Comparison of ENCODE assay signal across 23 cellular contexts in genomic region chr16:22023505-22023904, GRCh38.
DNase-seq lines count a peak whose midpoint lies in the region; ATAC-seq and TF ChIP-seq lines count a peak whose summit lies in the region.
"Had no signal": no experiment of that assay in that cellular context is flagged by ENCODE, and none has a peak within 500 bp of the region (broad histone marks: within the 10 kb centered on the region; RNA-seq: fewer than 3 reads in every experiment).

No MANE protein-coding gene starts in this region.

- no peaks in the 10 kb centered on the region for H3K9me3 ChIP-seq in MM.1S (replicated peaks; ENCODE audit: insufficient read depth, low read length)
- H3K9me3 ChIP-seq: colonic mucosa, suprapubic skin had no signal

- H3F3A ChIP-seq in MM.1S (ENCODE audit: insufficient read depth, low read length): 0 out of 2 replicates have a peak, but pooled peaks cover 8% of the 10 kb centered on the region

- ATAC-seq in GM19351 (IDR thresholded peaks at IDR 0.05; ENCODE audit: unreplicated experiment) (peak; percentile 54), GM18858 (IDR thresholded peaks at IDR 0.05; ENCODE audit: unreplicated experiment) (no peak)
- ATAC-seq: activated CD8-positive, alpha-beta T cell treated with anti-CD3 and anti-CD28 coated beads for 36 hours; stimulated activated memory B cell treated with anti-CD40 and anti-IgM and Interleukin-4, amounts not matched to agents 10 μg/mL and 1 μg/mL and 100 μg/mL, for 72 hours had no signal

- peak overlapping the region; percentile 3; the same call in 1 of the 2 replicates for H3K27ac ChIP-seq in MM.1S (ENCODE audit: low read length)
- H3K27ac ChIP-seq: brain microvascular endothelial cell, colonic mucosa, HL-60, suprapubic skin had no signal

- no peaks in the 10 kb centered on the region for H3K9me2 ChIP-seq in MM.1S (replicated peaks; ENCODE audit: insufficient read depth, low read length)

- 0 out of 2 replicates have a peak overlapping the region, but pooled peaks have one; percentile 11 for H3K4me2 ChIP-seq in MM.1S (ENCODE audit: low read depth, low read length)

- no peak overlapping the region for H3K9ac ChIP-seq in MM.1S (ENCODE audit: low read length)

- peaks cover 21% of the 10 kb centered on the region for H3K4me1 ChIP-seq in MM.1S (ENCODE audit: low read length)
- H3K4me1 ChIP-seq: colonic mucosa had no signal

- no peak overlapping the region for H2AFZ ChIP-seq in MM.1S (ENCODE audit: low read length)

- H4K20me1 ChIP-seq in MM.1S (ENCODE audit: insufficient read depth, low read length): no peaks in the 10 kb centered on the region

- H3K27me3 ChIP-seq in GM06990 (replicated peaks; ENCODE audit: control insufficient read depth, insufficient read depth, low read length) (no peaks in the 10 kb centered on the region), MM.1S (replicated peaks; ENCODE audit: insufficient read depth, low read length) (no peaks in the 10 kb centered on the region)
- H3K27me3 ChIP-seq: brain microvascular endothelial cell, colonic mucosa, suprapubic skin had no signal

- no peak overlapping the region for H3K4me3 ChIP-seq in GM06990 (replicated peaks; ENCODE audit: low read depth, low read length)
- no peak overlapping the region for H3K4me3 ChIP-seq in MM.1S (ENCODE audit: low read length)
- H3K4me3 ChIP-seq: colonic mucosa, suprapubic skin had no signal

- TF ChIP-seq CTCF in GM06990 (IDR thresholded peaks at IDR 0.05; ENCODE audit: insufficient read depth, low read length, poor library complexity, severe bottlenecking): no peak
- no peak for TF ChIP-seq CTCF in MM.1S (IDR thresholded peaks at IDR 0.05; ENCODE audit: low read length)

- no peak for TF ChIP-seq POLR2A in erythroblast (IDR thresholded peaks at IDR 0.05; ENCODE audit: low read length)

- DNase-seq in GM06990 (ENCODE audit: extremely low read depth, insufficient read length) (peak; percentile 42), MM.1S (peak; percentile 67), erythroblast (lab: John Stamatoyannopoulos, UW) (peak; percentile 7 to 29), GM19238 (ENCODE audit: insufficient read length, low spot score) (no peak), NCI-H510A treated with DMSO at 0.1 percent for 48 hours (lab: John Stamatoyannopoulos, UW) (no peak)
- DNase-seq in activated CD4-positive, CD25-positive, alpha-beta regulatory T cell (lab: John Stamatoyannopoulos, UW): no peak
- DNase-seq: activated CD4-positive, CD25-positive, alpha-beta regulatory T cell treated with anti-CD3 and anti-CD28 coated beads, Interleukin-2, amount 50 U/mL, for 72 hours; activated CD8-positive, alpha-beta T cell treated with anti-CD3 and anti-CD28 coated beads for 36 hours; brain microvascular endothelial cell; colonic mucosa; GF-D8; glutamatergic neuron; kidney glomerular epithelial cell; NCI-H1417 treated with DMSO at 0.1 percent for 48 hours; NCI-H524; nucleus accumbens; small intestine; stimulated activated CD4-positive, alpha-beta T cell treated with anti-CD3 and anti-CD28 coated beads, Interleukin-2, amount 100 ng/mL, for 24 hours had no signal

- H3K36me3 ChIP-seq in GM06990 (ENCODE audit: control insufficient read depth, insufficient read depth, low read length) (no peaks in the 10 kb centered on the region), MM.1S (replicated peaks; ENCODE audit: insufficient read depth, low read length) (no peaks in the 10 kb centered on the region)
- H3K36me3 ChIP-seq: brain microvascular endothelial cell, colonic mucosa, suprapubic skin had no signal

- peaks cover 62% of the 10 kb centered on the region for H3K79me2 ChIP-seq in MM.1S (ENCODE audit: low read length)

Comparison
In these comparisons a context has a peak if more than half of its experiments do, and no peak if none do; other contexts are left out.
1. DNase-seq: peak in GM06990 (single experiment), MM.1S (single experiment) and erythroblast (2 of 2); none in GM19238 (single experiment), NCI-H510A treated with DMSO at 0.1 percent for 48 hours (single experiment) and activated CD4-positive, CD25-positive, alpha-beta regulatory T cell (0 of 4).